In genomic region chr10:89567566-89568245, GRCh38 we compare ENCODE assay signal across 13 cellular contexts. TPM values are rescaled to one million over a fixed set of nuclear protein-coding genes. Genes with fewer than 3 reads are reported as not detected.
A peak's percentile ranks its signal among the peaks of the same experiment; 100 is the strongest.
DNase-seq lines count a peak whose midpoint lies in the region; ATAC-seq and TF ChIP-seq lines count a peak whose summit lies in the region.
"Had no signal": no experiment of that assay in that cellular context is flagged by ENCODE, and none has a peak within 500 bp of the region (broad histone marks: within the 10 kb centered on the region; RNA-seq: fewer than 3 reads in every experiment).

No MANE protein-coding gene starts in this region.

- no peak overlapping the region for H3K27ac Mint-ChIP-seq in endodermal cell
- H3K27ac Mint-ChIP-seq: CD14-positive monocyte had no signal

- H3K27ac ChIP-seq in GM23248 (no peak overlapping the region), esophagus squamous epithelium (no peak overlapping the region), endodermal cell (ENCODE audit: low read depth, low read length) (no peak overlapping the region)

- DNase-seq in GM23248 (peak; percentile 62), NCI-H69 (lab: John Stamatoyannopoulos, UW) (peak; percentile 3), fibroblast of peridontal ligament (ENCODE audit: extremely low read depth) (peak; percentile 48), esophagus squamous epithelium (lab: John Stamatoyannopoulos, UW) (no peak), endodermal cell (no peak)
- DNase-seq: NCI-H1105, NCI-H748 treated with DMSO at 0.1 percent for 48 hours, SHP77, SK-N-SH had no signal

- H3K9ac ChIP-seq in GM23248 (no peak overlapping the region; the same call in 1 of the 2 replicates), skeletal muscle satellite cell (ENCODE audit: low read depth, low read length) (no peak overlapping the region), endodermal cell (ENCODE audit: extremely low read depth, low read length, poor library complexity, severe bottlenecking) (no peak overlapping the region)
- H3K9ac ChIP-seq: SK-N-SH had no signal

- intact Hi-C loops in esophagus squamous epithelium (cut with DNase I), result no loop called here

- TF ChIP-seq CTCF in esophagus squamous epithelium (IDR thresholded peaks at IDR 0.05), result no peak
- no peak for TF ChIP-seq CTCF in endodermal cell (conservative IDR thresholded peaks at IDR 0.05)

- no peaks in the 10 kb centered on the region for H3K9me3 ChIP-seq in GM23248 (ENCODE audit: low read depth)
- no peaks in the 10 kb centered on the region for H3K9me3 ChIP-seq in skeletal muscle satellite cell (replicated peaks; ENCODE audit: low read length)
- H3K9me3 ChIP-seq in esophagus squamous epithelium, result no peaks in the 10 kb centered on the region
- H3K9me3 ChIP-seq in endodermal cell (ENCODE audit: control insufficient read depth, low read length), result no peaks in the 10 kb centered on the region
- H3K9me3 ChIP-seq: SK-N-SH had no signal

- H2AFZ ChIP-seq in GM23248, result peak overlapping the region; percentile 58

- no peaks in the 10 kb centered on the region for H4K20me1 ChIP-seq in GM23248 (ENCODE audit: insufficient read depth)

- H3K9me3 Mint-ChIP-seq in endodermal cell, result no peaks in the 10 kb centered on the region
- H3K9me3 Mint-ChIP-seq: CD14-positive monocyte had no signal

- no peaks in the 10 kb centered on the region for H3K36me3 ChIP-seq in GM23248 (ENCODE audit: low read depth)
- no peaks in the 10 kb centered on the region for H3K36me3 ChIP-seq in skeletal muscle satellite cell (ENCODE audit: insufficient read depth, low read length)
- H3K36me3 ChIP-seq in esophagus squamous epithelium, result no peaks in the 10 kb centered on the region
- no peaks in the 10 kb centered on the region for H3K36me3 ChIP-seq in endodermal cell (ENCODE audit: control insufficient read depth, insufficient read depth, low read length)

- no peak for ATAC-seq in GM21529 (IDR thresholded peaks at IDR 0.05; ENCODE audit: unreplicated experiment)
- ATAC-seq: K562 had no signal

- no peaks in the 10 kb centered on the region for H3K27me3 ChIP-seq in GM23248 (replicated peaks; ENCODE audit: insufficient read depth)
- no peaks in the 10 kb centered on the region for H3K27me3 ChIP-seq in skeletal muscle satellite cell (ENCODE audit: control insufficient read depth, insufficient read depth, low read length)
- H3K27me3 ChIP-seq in esophagus squamous epithelium, result peaks cover 0 to 9% (median 0%) of the 10 kb centered on the region in 4 donors
- no peaks in the 10 kb centered on the region for H3K27me3 ChIP-seq in endodermal cell (ENCODE audit: control insufficient read depth, insufficient read depth, low read length, poor library complexity, severe bottlenecking)

- peaks cover 12% of the 10 kb centered on the region; the same call in 1 of the 2 replicates for H3F3A ChIP-seq in GM23248 (ENCODE audit: insufficient read depth)

- 4 to 6% methylated on average over 3 of the region's 3 CpGs for WGBS in GM23248 (ENCODE audit: low coverage in 1 of 2, low lambda C conversion rate in 2 of 2, missing lambda C conversion rate in 2 of 2), 2 experiments
- 44 to 57% methylated on average over 3 of the region's 3 CpGs for WGBS in esophagus squamous epithelium, 2 donors
- no CpG with 5 or more reads among the region's 3 CpGs for WGBS in endodermal cell (ENCODE audit: insufficient coverage in 1 of 2, insufficient read length in 1 of 2), 2 experiments

- TF ChIP-seq POLR2A in esophagus squamous epithelium (IDR thresholded peaks at IDR 0.05), result no peak

- H3K4me1 ChIP-seq in GM23248 (ENCODE audit: insufficient read depth) (peaks cover 13% of the 10 kb centered on the region), skeletal muscle satellite cell (ENCODE audit: control insufficient read depth, insufficient read depth, low read length) (peaks cover 12% of the 10 kb centered on the region), esophagus squamous epithelium (peaks cover 0 to 5% (median 0%) of the 10 kb centered on the region in 3 donors), endodermal cell (ENCODE audit: control insufficient read depth, insufficient read depth, low read length) (peaks cover 9% of the 10 kb centered on the region)

- H3K4me3 Mint-ChIP-seq in endodermal cell, result no peak overlapping the region
- H3K4me3 Mint-ChIP-seq: CD14-positive monocyte had no signal

- H3K4me3 ChIP-seq in GM23248, result peak overlapping the region; percentile 52
- H3K4me3 ChIP-seq in skeletal muscle satellite cell (ENCODE audit: low read length), result no peak overlapping the region
- no peak overlapping the region for H3K4me3 ChIP-seq in esophagus squamous epithelium
- H3K4me3 ChIP-seq in endodermal cell (ENCODE audit: low read length), result no peak overlapping the region
- H3K4me3 ChIP-seq: K562 had no signal

- in situ Hi-C loops in GM23248 (cut with MboI), result no loop called here

- H3K4me1 Mint-ChIP-seq in endodermal cell, result peaks cover 16% of the 10 kb centered on the region
- H3K4me1 Mint-ChIP-seq: CD14-positive monocyte had no signal

- no peaks in the 10 kb centered on the region for H3K9me2 ChIP-seq in GM23248 (ENCODE audit: insufficient read depth)
- H3K9me2 ChIP-seq: SK-N-SH had no signal

- no peaks in the 10 kb centered on the region for H3K79me2 ChIP-seq in GM23248 (ENCODE audit: insufficient read depth)

- H3K4me2 ChIP-seq in GM23248 (ENCODE audit: unreplicated experiment) (peak overlapping the region; percentile 56), skeletal muscle satellite cell (ENCODE audit: low read length) (peak overlapping the region; percentile 33)
- H3K4me2 ChIP-seq: SK-N-SH had no signal

- H3K36me3 Mint-ChIP-seq in endodermal cell (ENCODE audit: low read depth), result no peaks in the 10 kb centered on the region
- H3K36me3 Mint-ChIP-seq: CD14-positive monocyte had no signal

- no peaks in the 10 kb centered on the region for H3K27me3 Mint-ChIP-seq in endodermal cell (ENCODE audit: insufficient read depth)

RNA-seq across cellular contexts. Expression of gene SLC16A12, which starts 32.3 kb away (rescaled TPM):
- not detected in 2 replicates for total RNA-seq in GM23248 (2014; rRNA removed; shearing (Covaris generic))
- not detected in 2 replicates for polyA plus RNA-seq in GM23248 (2016; fragmentation: Nextera tagmentation; extraction: Ambion mirVana)
- total RNA-seq in skeletal muscle satellite cell (2012; rRNA removed), result 0.22 and 0.51 TPM in 2 replicates
- total RNA-seq in esophagus squamous epithelium, result 1 to 10 TPM in 1 of 4 donors, under 1 TPM in 2, not detected in 1; 0.18 to 1.3 (median 0.23) TPM
- 1 to 10 TPM in 1 of 2 donors, under 1 TPM in 1; 0.33 to 2.3 TPM for total RNA-seq in endodermal cell
- polyA plus RNA-seq in endodermal cell (2013, experiment 1 of 2), result 0.11 TPM
- polyA plus RNA-seq in endodermal cell (2013, experiment 2 of 2), result 0.12 TPM
- total RNA-seq: K562 had no signal
- polyA plus RNA-seq: K562 had no signal

Comparison
In these comparisons a context has a peak if more than half of its experiments do, and no peak if none do; other contexts are left out.
1. DNase-seq: peak in GM23248 (single experiment), NCI-H69 (single experiment) and fibroblast of peridontal ligament (single experiment); none in esophagus squamous epithelium (single experiment) and endodermal cell (single experiment).